Comparison of ENCODE assay signal across 17 cellular contexts in genomic region chr13:110070046-110070445, GRCh38.
DNase-seq lines count a peak whose midpoint lies in the region; ATAC-seq, FAIRE-seq and TF ChIP-seq lines count a peak whose summit lies in the region.
"Had no signal": no experiment of that assay in that cellular context is flagged by ENCODE, and none has a peak within 500 bp of the region (broad histone marks: within the 10 kb centered on the region; RNA-seq: fewer than 3 reads in every experiment).

No MANE protein-coding gene starts in this region.

- peak overlapping the region; percentile 71 for H3K4me2 ChIP-seq in mammary epithelial cell (ENCODE audit: insufficient read depth, low read depth, low read length)
- no peak overlapping the region for H3K4me2 ChIP-seq in osteoblast (ENCODE audit: insufficient read depth, low read length)

- in situ Hi-C loops in mammary epithelial cell (cut with MboI; ENCODE audit: low sequenced_read_pairs in 2 of 2) = no loop called here

- intact Hi-C loops in mammary epithelial cell (cut with micrococcal nuclease) = loop anchor here (2.0 to 10.0 kb wide), 3 partner anchors 33 to 205 kb away; no protein-coding TSS in a partner anchor

- H3K27me3 ChIP-seq in mammary epithelial cell (ENCODE audit: insufficient read depth, low read length) (no peaks in the 10 kb centered on the region), osteoblast (ENCODE audit: insufficient read depth, low read length) (peaks cover 11% of the 10 kb centered on the region)

- no peak overlapping the region for H3K4me3 ChIP-seq in mammary epithelial cell (replicated peaks in 1 of 3; ENCODE audit: insufficient read depth in 1 of 3, low read depth in 2 of 3, low read length in 3 of 3)
- H3K4me3 ChIP-seq in osteoblast (ENCODE audit: insufficient read depth, low read length) = no peak overlapping the region
- H3K4me3 ChIP-seq: A549, GM12878 had no signal

- H3K79me2 ChIP-seq in mammary epithelial cell (ENCODE audit: insufficient read depth, low read length) (no peaks in the 10 kb centered on the region), osteoblast (ENCODE audit: insufficient read depth, low read length) (no peaks in the 10 kb centered on the region)

- CTCF ChIA-PET in mammary epithelial cell (lab: Charles Lee; ENCODE audit: low non-redundant PET) = no interaction called here

- no peaks in the 10 kb centered on the region for H3K9me3 ChIP-seq in mammary epithelial cell (replicated peaks; ENCODE audit: insufficient read depth, low read length)
- H3K9me3 ChIP-seq in osteoblast (ENCODE audit: low read depth, low read length) = no peaks in the 10 kb centered on the region
- H3K9me3 ChIP-seq: A549, Caco-2 had no signal

- TF ChIP-seq CTCF in D721Med (IDR thresholded peaks at IDR 0.05; ENCODE audit: insufficient read depth, missing control alignments) (no peak), mammary epithelial cell (conservative IDR thresholded peaks at IDR 0.05 in 1 of 2, IDR thresholded peaks at IDR 0.05 in 1 of 2; ENCODE audit: extremely low read depth in 1 of 2, insufficient read depth in 1 of 2, low read depth in 1 of 2, low read length in 2 of 2) (no peak), osteoblast (IDR thresholded peaks at IDR 0.05; ENCODE audit: extremely low read depth, low read depth, low read length) (no peak)

- H4K20me1 ChIP-seq in mammary epithelial cell (ENCODE audit: insufficient read depth, low read length) = no peaks in the 10 kb centered on the region
- no peaks in the 10 kb centered on the region for H4K20me1 ChIP-seq in osteoblast (ENCODE audit: insufficient read depth, low read length)

- H3K36me3 ChIP-seq in mammary epithelial cell (ENCODE audit: insufficient read depth, low read length) (no peaks in the 10 kb centered on the region), osteoblast (ENCODE audit: insufficient read depth, low read length) (no peaks in the 10 kb centered on the region)

- peaks cover 19% of the 10 kb centered on the region for H3K4me1 ChIP-seq in mammary epithelial cell (ENCODE audit: insufficient read depth, low read length)
- H3K4me1 ChIP-seq in osteoblast (ENCODE audit: insufficient read depth, low read length) = peaks cover 5% of the 10 kb centered on the region

- BruUV-seq in mammary epithelial cell (replicated peaks; lab: Mats Ljungman, UMichigan) = no TSS peak

- H2AFZ ChIP-seq in mammary epithelial cell (ENCODE audit: low read depth, low read length) (no peak overlapping the region), osteoblast (ENCODE audit: low read length) (no peak overlapping the region)

- WGBS in mammary epithelial cell (ENCODE audit: low coverage, missing lambda C conversion rate) = 61% methylated on average over 4 of the region's 4 CpGs

- peak overlapping the region; percentile 91 for H3K27ac ChIP-seq in mammary epithelial cell (ENCODE audit: insufficient read depth, low read depth, low read length)
- no peak overlapping the region for H3K27ac ChIP-seq in osteoblast (ENCODE audit: low read depth, low read length)
- H3K27ac ChIP-seq: A549, HL-60 had no signal

- dilution Hi-C loops in mammary epithelial cell (cut with HindIII; ENCODE audit: low sequenced_read_pairs) = loop anchor here (5.0 kb wide), 1 partner anchor 37 kb away; no protein-coding TSS in a partner anchor

- H3K9ac ChIP-seq in mammary epithelial cell (ENCODE audit: insufficient read depth, low read length) = peak overlapping the region; percentile 52

- DNase-seq in D721Med (ENCODE audit: insufficient read length, low spot score) = no peak
- peak; percentile 65 for DNase-seq in NCI-H82 treated with DMSO at 0.1 percent for 48 hours (lab: John Stamatoyannopoulos, UW; ENCODE audit: unreplicated experiment)
- no peak for DNase-seq in mammary epithelial cell
- peak; percentile 5 for DNase-seq in osteoblast (ENCODE audit: insufficient read length, low spot score, missing footprints)
- DNase-seq in activated CD4-positive, alpha-beta T cell treated with anti-CD3 and anti-CD28 coated beads, Interleukin-2, amount 50 U/mL, for 1 hour = no peak
- DNase-seq: Caco-2, GOT3, KG1, NCI-H1092, NCI-H1694, NCI-H446, NCI-H774 had no signal

- no peak for ATAC-seq in activated CD4-positive, CD25-positive, alpha-beta regulatory T cell treated with anti-CD3 and anti-CD28 coated beads, Interleukin-2, amount 50 U/mL, for 24 hours
- ATAC-seq in HG03571 (IDR thresholded peaks at IDR 0.05; ENCODE audit: unreplicated experiment) = no peak
- ATAC-seq: A549 had no signal

- peak; percentile 46 for FAIRE-seq in D721Med (lab: Jason Lieb, UNC)
- FAIRE-seq: A549, GM12878 had no signal

Comparison
In these comparisons a context has a peak if more than half of its experiments do, and no peak if none do; other contexts are left out.
1. DNase-seq: peak in NCI-H82 treated with DMSO at 0.1 percent for 48 hours (single experiment) and osteoblast (single experiment); none in D721Med (single experiment), mammary epithelial cell (single experiment) and activated CD4-positive, alpha-beta T cell treated with anti-CD3 and anti-CD28 coated beads, Interleukin-2, amount 50 U/mL, for 1 hour (single experiment).